In genomic region chr10:24360286-24361127, GRCh38 we compare ENCODE assay signal across 8 cellular contexts.
DNase-seq lines count a peak whose midpoint lies in the region; ATAC-seq, FAIRE-seq and TF ChIP-seq lines count a peak whose summit lies in the region.

No MANE protein-coding gene starts in this region.

- H3K4me1 ChIP-seq in astrocyte (ENCODE audit: insufficient read depth, low read length) (peaks cover 12% of the 10 kb centered on the region), hepatocyte (ENCODE audit: insufficient read depth) (no peaks in the 10 kb centered on the region), spleen (peaks cover 0 to 4% (median 0%) of the 10 kb centered on the region in 6 donors)

- no peak overlapping the region for H3K4me3 Mint-ChIP-seq in astrocyte (ENCODE audit: unreplicated experiment)

- no peak overlapping the region for H3K27ac Mint-ChIP-seq in astrocyte (ENCODE audit: unreplicated experiment)

- no peaks in the 10 kb centered on the region for H3K27me3 ChIP-seq in AG04450 (ENCODE audit: control insufficient read depth, insufficient read depth, low read length)
- no peaks in the 10 kb centered on the region for H3K27me3 ChIP-seq in astrocyte (ENCODE audit: insufficient read depth, low read length)
- H3K27me3 ChIP-seq in hepatocyte, result no peaks in the 10 kb centered on the region
- H3K27me3 ChIP-seq in spleen (replicated peaks in 1 of 7), result no peaks in the 10 kb centered on the region

- H3K4me2 ChIP-seq in astrocyte (ENCODE audit: low read length), result no peak overlapping the region
- H3K4me2 ChIP-seq in hepatocyte, result no peak overlapping the region

- H3K4me1 Mint-ChIP-seq in astrocyte (ENCODE audit: low read depth, unreplicated experiment), result peaks cover 2% of the 10 kb centered on the region

- no peaks in the 10 kb centered on the region for H3K36me3 Mint-ChIP-seq in astrocyte (ENCODE audit: low read depth, unreplicated experiment)

- H4K20me1 ChIP-seq in astrocyte (ENCODE audit: insufficient read depth, low read length), result no peaks in the 10 kb centered on the region
- H4K20me1 ChIP-seq in hepatocyte (ENCODE audit: insufficient read depth, poor library complexity, severe bottlenecking), result no peaks in the 10 kb centered on the region

- H3K9me3 Mint-ChIP-seq in astrocyte (ENCODE audit: unreplicated experiment), result no peaks in the 10 kb centered on the region

- TF ChIP-seq POLR2A in spleen (IDR thresholded peaks at IDR 0.05), result no peak

- no peaks in the 10 kb centered on the region for H3K9me3 ChIP-seq in AG04450 (ENCODE audit: control insufficient read depth, insufficient read depth, low read length)
- H3K9me3 ChIP-seq in astrocyte (ENCODE audit: insufficient read depth, low read depth, low read length), result no peaks in the 10 kb centered on the region
- H3K9me3 ChIP-seq in hepatocyte (ENCODE audit: low read depth), result no peaks in the 10 kb centered on the region
- no peaks in the 10 kb centered on the region for H3K9me3 ChIP-seq in spleen

- POLR2A ChIA-PET in AG04450 (lab: Yijun Ruan, JAX), result no interaction called here

- peak; percentile 88 for FAIRE-seq in astrocyte (lab: Jason Lieb, UNC)

- peak; percentile 49 for DNase-seq in AG04450 (ENCODE audit: low read depth, low spot score)
- DNase-seq in NCI-H526 (lab: John Stamatoyannopoulos, UW), result peak; percentile 29 to 79
- peak; percentile 56 for DNase-seq in astrocyte (ENCODE audit: low read depth)
- DNase-seq in hepatocyte (ENCODE audit: low spot score), result peak; percentile 81
- DNase-seq in spleen, result no peak
- no peak for DNase-seq in stimulated activated naive CD4-positive, alpha-beta T cell treated with Interleukin-2 at 50 U/mL for 16 hours (lab: John Stamatoyannopoulos, UW)

- peaks cover 3% of the 10 kb centered on the region for H3K79me2 ChIP-seq in astrocyte (ENCODE audit: insufficient read depth, low read length)
- peaks cover 16% of the 10 kb centered on the region for H3K79me2 ChIP-seq in hepatocyte

- H2AFZ ChIP-seq in astrocyte (ENCODE audit: low read depth, low read length) (no peak overlapping the region), hepatocyte (no peak overlapping the region)

- H3K4me3 ChIP-seq in AG04450 (ENCODE audit: low read depth, low read length) (no peak overlapping the region), GM12875 (ENCODE audit: low read depth, low read length) (no peak overlapping the region), astrocyte (ENCODE audit: insufficient read depth, low read depth, low read length) (no peak overlapping the region), hepatocyte (no peak overlapping the region), spleen (no peak overlapping the region)

- no peak overlapping the region for H3K27ac ChIP-seq in AG04450 (ENCODE audit: low read depth, low read length)
- H3K27ac ChIP-seq in astrocyte (ENCODE audit: low read depth, low read length), result no peak overlapping the region
- H3K27ac ChIP-seq in hepatocyte, result no peak overlapping the region
- H3K27ac ChIP-seq in spleen, result no peak overlapping the region

- H3K27me3 Mint-ChIP-seq in astrocyte (ENCODE audit: low read depth, unreplicated experiment), result no peaks in the 10 kb centered on the region

- H3K36me3 ChIP-seq in astrocyte (ENCODE audit: insufficient read depth, low read length) (no peaks in the 10 kb centered on the region), hepatocyte (replicated peaks; ENCODE audit: insufficient read depth, low read depth) (no peaks in the 10 kb centered on the region), spleen (no peaks in the 10 kb centered on the region)

- no peak overlapping the region for H3K9ac ChIP-seq in astrocyte (ENCODE audit: low read length)

- intact Hi-C loops in spleen (cut with DNase I; ENCODE audit: low total_unique reads), result loop anchor here (10.0 kb wide), 1 partner anchor 156 kb away; the partner anchor contains the start of gene KIAA1217

- WGBS in hepatocyte (ENCODE audit: low lambda C conversion rate, missing lambda C conversion rate), result 41% methylated on average over 12 of the region's 12 CpGs
- WGBS in spleen, 5 donors, result 28 to 36% (median 34%) methylated on average over 12 of the region's 12 CpGs

- H3K9me2 ChIP-seq in hepatocyte (replicated peaks; ENCODE audit: insufficient read depth), result no peaks in the 10 kb centered on the region

- peak; percentile 83 for ATAC-seq in HG02970 (IDR thresholded peaks at IDR 0.05; ENCODE audit: low FRiP score, unreplicated experiment)

- TF ChIP-seq CTCF in AG04450 (IDR thresholded peaks at IDR 0.05; ENCODE audit: low read depth, low read length), result peak; percentile 87
- peak; percentile 49; the same call in 1 of the 2 replicates for TF ChIP-seq CTCF in GM12875 (IDR thresholded peaks at IDR 0.05; ENCODE audit: borderline replicate concordance, insufficient read depth, low read depth, low read length)
- peak; percentile 82 for TF ChIP-seq CTCF in astrocyte (IDR thresholded peaks at IDR 0.05; ENCODE audit: insufficient read depth, low read depth, low read length)
- peak; percentile 84 for TF ChIP-seq CTCF in hepatocyte (IDR thresholded peaks at IDR 0.05; ENCODE audit: poor library complexity)
- TF ChIP-seq CTCF in spleen (IDR thresholded peaks at IDR 0.05 in 8 of 11, conservative IDR thresholded peaks at IDR 0.05 in 3 of 11), result peak; percentile 11 to 64 (median 43)

- CTCF ChIA-PET in AG04450 (lab: Charles Lee), result interaction anchor here (0.6 to 4.7 kb wide), 20 partner anchors 9 to 367 kb away, joined by 3 to 55 read pairs (median 4); no protein-coding TSS in a partner anchor

Comparison
In these comparisons a context has a peak if more than half of its experiments do, and no peak if none do; other contexts are left out.
1. DNase-seq: peak in AG04450 (single experiment), NCI-H526 (2 of 2), astrocyte (single experiment) and hepatocyte (single experiment); none in spleen (single experiment) and stimulated activated naive CD4-positive, alpha-beta T cell treated with Interleukin-2 at 50 U/mL for 16 hours (single experiment).
2. Peak in every context shown above with its lines, with median percentiles within 50 percentile points of each other: CTCF ChIP-seq.